ENCODE assay signal across 16 cellular contexts in the genomic region with DNA sequence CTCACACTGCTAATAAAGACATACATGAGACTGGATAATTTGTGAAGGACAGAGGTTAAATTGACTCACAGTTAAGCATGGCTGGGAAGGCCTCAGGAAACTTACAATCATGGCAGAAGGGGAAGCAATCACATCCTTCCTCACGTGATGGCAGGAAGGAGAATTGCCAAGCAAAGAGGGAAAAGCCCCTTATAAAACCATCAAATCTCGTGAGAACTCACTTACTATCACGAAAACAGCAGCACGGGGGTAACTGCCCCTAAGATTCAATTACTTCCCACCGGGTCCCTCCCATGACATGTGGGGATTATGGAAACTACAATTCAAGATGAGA.
DNase-seq lines count a peak whose midpoint lies in the region; ATAC-seq and TF ChIP-seq lines count a peak whose summit lies in the region.
"Had no signal": no experiment of that assay in that cellular context is flagged by ENCODE, and none has a peak within 500 bp of the region (broad histone marks: within the 10 kb centered on the region; RNA-seq: fewer than 3 reads in every experiment).

No MANE protein-coding gene starts in this region.

- no peaks in the 10 kb centered on the region for H3K27me3 Mint-ChIP-seq in activated CD4-positive, alpha-beta T cell treated with anti-CD3 and anti-CD28 coated beads, Interleukin-2, amount 10 ng/mL, durations not matched to agents 24 days and 14 days
- H3K27me3 Mint-ChIP-seq in T-cell (no peaks in the 10 kb centered on the region), brain (no peaks in the 10 kb centered on the region), progenitor cell of endocrine pancreas (no peaks in the 10 kb centered on the region), CD14-positive monocyte (ENCODE audit: low read depth in 3 of 3) (peaks cover 0 to 4% (median 0%) of the 10 kb centered on the region in 3 donors)

- H3K4me3 Mint-ChIP-seq in activated CD4-positive, alpha-beta T cell treated with anti-CD3 and anti-CD28 coated beads, Interleukin-2, amount 10 ng/mL, durations not matched to agents 24 days and 14 days = peak overlapping the region; percentile 47
- peak overlapping the region; percentile 8 to 95 (median 11) for H3K4me3 Mint-ChIP-seq in T-cell
- H3K4me3 Mint-ChIP-seq in brain = no peak overlapping the region
- H3K4me3 Mint-ChIP-seq in progenitor cell of endocrine pancreas (ENCODE audit: low read depth) = no peak overlapping the region
- H3K4me3 Mint-ChIP-seq in CD14-positive monocyte = no peak overlapping the region
- H3K4me3 Mint-ChIP-seq: endodermal cell had no signal

- peaks cover 67% of the 10 kb centered on the region for H3K36me3 Mint-ChIP-seq in activated CD4-positive, alpha-beta T cell treated with anti-CD3 and anti-CD28 coated beads, Interleukin-2, amount 10 ng/mL, durations not matched to agents 24 days and 14 days (ENCODE audit: low read depth)
- H3K36me3 Mint-ChIP-seq in T-cell (peaks cover 32% of the 10 kb centered on the region), brain (peaks cover 37% of the 10 kb centered on the region), progenitor cell of endocrine pancreas (ENCODE audit: insufficient read depth) (peaks cover 7% of the 10 kb centered on the region), CD14-positive monocyte (peaks cover 31 to 59% of the 10 kb centered on the region in 2 donors)

- POLR2A ChIA-PET in T-cell (lab: Charles Lee) = interaction anchor here in 1 of 2 donors (0.6 kb wide), 1 partner anchor 11 kb away, joined by 3 read pairs; no protein-coding TSS in a partner anchor

- ATAC-seq in T-cell (replicated peaks in 1 of 4) = no peak
- ATAC-seq: heart right ventricle, upper lobe of right lung had no signal

- TF ChIP-seq CTCF in brain (conservative IDR thresholded peaks at IDR 0.05) (no peak), progenitor cell of endocrine pancreas (IDR thresholded peaks at IDR 0.05; ENCODE audit: unreplicated experiment) (no peak), CD14-positive monocyte (IDR thresholded peaks at IDR 0.05) (no peak)

- peaks cover 10% of the 10 kb centered on the region for H3K9me3 Mint-ChIP-seq in activated CD4-positive, alpha-beta T cell treated with anti-CD3 and anti-CD28 coated beads, Interleukin-2, amount 10 ng/mL, durations not matched to agents 24 days and 14 days
- peaks cover 0 to 5% (median 5%) of the 10 kb centered on the region in 3 donors for H3K9me3 Mint-ChIP-seq in T-cell
- H3K9me3 Mint-ChIP-seq in brain = peaks cover 0 to 3% (median 0%) of the 10 kb centered on the region in 5 experiments
- no peaks in the 10 kb centered on the region for H3K9me3 Mint-ChIP-seq in progenitor cell of endocrine pancreas (ENCODE audit: low read depth)
- H3K9me3 Mint-ChIP-seq in CD14-positive monocyte = peaks cover 0 to 3% (median 0%) of the 10 kb centered on the region in 7 donors
- H3K9me3 Mint-ChIP-seq: endodermal cell had no signal

- intact Hi-C loops in activated CD4-positive, alpha-beta T cell treated with anti-CD3 and anti-CD28 coated beads, Interleukin-2, amount 10 ng/mL, durations not matched to agents 24 days and 14 days (cut with micrococcal nuclease) = loop anchor here (1.0 to 10.0 kb wide), 3 partner anchors 105 to 282 kb away; a partner anchor contains a TSS
- intact Hi-C loops in CD14-positive monocyte (cut with micrococcal nuclease) = no loop called here

- H3K4me1 Mint-ChIP-seq in activated CD4-positive, alpha-beta T cell treated with anti-CD3 and anti-CD28 coated beads, Interleukin-2, amount 10 ng/mL, durations not matched to agents 24 days and 14 days = peaks cover 93% of the 10 kb centered on the region
- H3K4me1 Mint-ChIP-seq in T-cell (peaks cover 98 to 100% (median 100%) of the 10 kb centered on the region in 3 donors), brain (peaks cover 100% of the 10 kb centered on the region), progenitor cell of endocrine pancreas (ENCODE audit: low read depth) (peaks cover 45% of the 10 kb centered on the region), CD14-positive monocyte (peaks cover 49% of the 10 kb centered on the region)

- H3K27ac Mint-ChIP-seq in activated CD4-positive, alpha-beta T cell treated with anti-CD3 and anti-CD28 coated beads, Interleukin-2, amount 10 ng/mL, durations not matched to agents 24 days and 14 days = peak overlapping the region; percentile 98
- H3K27ac Mint-ChIP-seq in T-cell (peak overlapping the region; percentile 97 to 99), brain (peak overlapping the region in 4 of 5 experiments; percentile 15 to 96 (median 91)), progenitor cell of endocrine pancreas (peak overlapping the region; percentile 49), CD14-positive monocyte (peak overlapping the region in 2 of 7 donors; percentile 33 to 75)
- H3K27ac Mint-ChIP-seq: endodermal cell had no signal

- no peak for DNase-seq in activated CD4-positive, alpha-beta T cell treated with anti-CD3 and anti-CD28 coated beads, Interleukin-2, amount 10 ng/mL, durations not matched to agents 24 days and 14 days
- DNase-seq in activated CD4-positive, alpha-beta T cell treated with anti-CD3 and anti-CD28 coated beads for 48 hours = no peak
- no peak for DNase-seq in T-cell
- DNase-seq in progenitor cell of endocrine pancreas (ENCODE audit: low spot score, unreplicated experiment) = no peak
- no peak for DNase-seq in SK-N-DZ (ENCODE audit: low spot score)
- no peak for DNase-seq in CD14-positive monocyte (ENCODE audit: low spot score)
- no peak for DNase-seq in COLO829 (ENCODE audit: low spot score)
- DNase-seq: DMS53; endodermal cell; heart right ventricle; Kasumi-1; NCI-H1092 treated with DMSO at 0.1 percent for 48 hours; NCI-H510A; stimulated activated CD4-positive, alpha-beta T cell treated with anti-CD3 and anti-CD28 coated beads, Interleukin-1b, Interleukin-23, amount 100 ng/mL, for 48 hours; upper lobe of right lung had no signal

- CTCF ChIA-PET in T-cell (lab: Charles Lee) = interaction anchor here (0.6 to 1.6 kb wide), 2 partner anchors 12 to 22 kb away, joined by 3 to 4 read pairs; no protein-coding TSS in a partner anchor

Comparison
In these comparisons a context has a peak if more than half of its experiments do, and no peak if none do; other contexts are left out.
1. H3K4me3 Mint-ChIP-seq: peak in activated CD4-positive, alpha-beta T cell treated with anti-CD3 and anti-CD28 coated beads, Interleukin-2, amount 10 ng/mL, durations not matched to agents 24 days and 14 days (single experiment) and T-cell (3 of 3); none in brain (0 of 5), progenitor cell of endocrine pancreas (single experiment) and CD14-positive monocyte (0 of 2).